Comparison of ENCODE assay signal across 13 cellular contexts in the genomic region with DNA sequence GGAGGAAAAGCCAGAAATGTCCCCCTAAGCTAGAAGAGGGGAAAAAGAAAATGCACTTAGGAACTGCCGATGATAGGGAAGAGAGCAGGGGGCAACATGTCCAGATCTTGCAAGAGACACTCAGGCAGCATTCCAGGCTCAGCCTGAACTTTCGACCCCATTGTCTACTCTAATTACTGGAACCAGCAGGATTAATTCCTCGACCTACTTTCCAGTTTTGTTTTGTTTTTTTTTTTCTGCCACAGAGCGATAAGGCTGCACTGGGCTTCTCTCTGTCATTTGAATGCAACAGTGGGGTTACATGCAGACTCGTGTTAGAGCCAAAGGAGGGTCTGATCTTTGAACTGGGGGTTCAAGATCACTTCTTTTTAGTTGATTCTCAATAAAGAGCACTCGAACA.
DNase-seq lines count a peak whose midpoint lies in the region; ATAC-seq, FAIRE-seq and TF ChIP-seq lines count a peak whose summit lies in the region.
"Had no signal": no experiment of that assay in that cellular context is flagged by ENCODE, and none has a peak within 500 bp of the region (broad histone marks: within the 10 kb centered on the region; RNA-seq: fewer than 3 reads in every experiment).

No MANE protein-coding gene starts in this region.

- H3K23ac ChIP-seq in mesendoderm (ENCODE audit: low read length), result no peak overlapping the region

- no peak overlapping the region for H3K56ac ChIP-seq in mesendoderm (ENCODE audit: low read length)

- TF ChIP-seq CTCF in choroid plexus epithelial cell (conservative IDR thresholded peaks at IDR 0.05; ENCODE audit: low read depth, low read length), result no peak

- no peak overlapping the region for H2BK15ac ChIP-seq in mesendoderm (replicated peaks; ENCODE audit: low read depth)

- H4K8ac ChIP-seq in mesendoderm (ENCODE audit: low read depth, low read length), result no peak overlapping the region

- no peaks in the 10 kb centered on the region for H3K79me1 ChIP-seq in mesendoderm (ENCODE audit: low read length)

- H3K4me3 ChIP-seq in choroid plexus epithelial cell (ENCODE audit: low read depth, low read length), result no peak overlapping the region
- no peak overlapping the region for H3K4me3 ChIP-seq in mesendoderm (ENCODE audit: low read length)
- H3K4me3 ChIP-seq: smooth muscle cell had no signal

- intact Hi-C loops in left cardiac atrium (cut with DNase I) (no loop called here), cardiac septum (cut with DNase I) (no loop called here)

- H3K4me1 ChIP-seq in mesendoderm (ENCODE audit: control insufficient read depth, low read depth, low read length), result no peaks in the 10 kb centered on the region

- H3K4me2 ChIP-seq in mesendoderm (ENCODE audit: low read length), result no peak overlapping the region
- H3K4me2 ChIP-seq: smooth muscle cell had no signal

- H3K27ac ChIP-seq in mesendoderm (ENCODE audit: low read depth, low read length), result no peak overlapping the region

- no peaks in the 10 kb centered on the region for H3K36me3 ChIP-seq in mesendoderm (ENCODE audit: control insufficient read depth, insufficient read depth, low read length)

- no peak for FAIRE-seq in GM19239 (lab: Jason Lieb, UNC)

- no CpG with 5 or more reads among the region's 6 CpGs for WGBS in mesendoderm (ENCODE audit: extremely low coverage, insufficient coverage, low lambda C conversion rate)

- H2AK5ac ChIP-seq in mesendoderm (ENCODE audit: low read length), result no peak overlapping the region

- no peaks in the 10 kb centered on the region for H3K79me2 ChIP-seq in mesendoderm (ENCODE audit: control insufficient read depth, insufficient read depth, low read length)

- H2BK120ac ChIP-seq in mesendoderm (ENCODE audit: low read depth, low read length), result no peak overlapping the region

- DNase-seq in left cardiac atrium (peak; percentile 33), cardiac septum (ENCODE audit: low spot score) (no peak), choroid plexus epithelial cell (ENCODE audit: low read depth) (peak; percentile 32), mesendoderm (peak; percentile 61), DMS153 treated with DMSO at 0.1 percent for 48 hours (lab: John Stamatoyannopoulos, UW; ENCODE audit: unreplicated experiment) (no peak), GM19239 (ENCODE audit: insufficient read length, low spot score) (no peak), DMS53 (lab: John Stamatoyannopoulos, UW) (no peak)
- DNase-seq: activated CD4-positive, alpha-beta T cell treated with anti-CD3 and anti-CD28 coated beads for 36 hours; effector memory CD4-positive, alpha-beta T cell; natural killer cell; NCI-H1092 had no signal

- H3K9ac ChIP-seq in mesendoderm (ENCODE audit: low read length), result no peak overlapping the region

- H3K4ac ChIP-seq in mesendoderm (ENCODE audit: low read depth, low read length), result no peak overlapping the region

- H3K27me3 ChIP-seq in mesendoderm (ENCODE audit: insufficient read depth, low read length, poor library complexity), result no peaks in the 10 kb centered on the region

- H2BK5ac ChIP-seq in mesendoderm (ENCODE audit: low read length), result no peak overlapping the region

- H4K5ac ChIP-seq in mesendoderm (ENCODE audit: low read length), result no peak overlapping the region

- peak; percentile 19 to 21 for ATAC-seq in left cardiac atrium
- ATAC-seq in GM18519 (IDR thresholded peaks at IDR 0.05; ENCODE audit: low FRiP score, unreplicated experiment), result no peak
- ATAC-seq: activated CD4-positive, alpha-beta T cell treated with anti-CD3 and anti-CD28 coated beads for 36 hours; natural killer cell had no signal

- H3K18ac ChIP-seq in mesendoderm (ENCODE audit: low read length), result no peak overlapping the region

Comparison
In these comparisons a context has a peak if more than half of its experiments do, and no peak if none do; other contexts are left out.
1. DNase-seq: peak in left cardiac atrium (single experiment), choroid plexus epithelial cell (single experiment) and mesendoderm (single experiment); none in cardiac septum (single experiment), DMS153 treated with DMSO at 0.1 percent for 48 hours (single experiment), GM19239 (single experiment) and DMS53 (single experiment).